23 cellular contexts compared by ENCODE assay signal in genomic region chr17:71699907-71700306, GRCh38.
"Had no signal": no experiment of that assay in that cellular context is flagged by ENCODE, and none has a peak within 500 bp of the region (broad histone marks: within the 10 kb centered on the region; RNA-seq: fewer than 3 reads in every experiment).

No MANE protein-coding gene starts in this region.

- H3K4me1 Mint-ChIP-seq: activated naive CD4-positive, alpha-beta T cell treated with anti-CD3 and anti-CD28 coated beads, Interleukin-2, amount 50 U/mL, for 24 hours; central memory CD8-positive, alpha-beta T cell; T-helper 17 cell; WTC11 had no signal

- H3K27ac Mint-ChIP-seq: activated CD8-positive, alpha-beta T cell treated with anti-CD3 and anti-CD28 coated beads, Interleukin-2, amount 10 ng/mL, durations not matched to agents 7 days and 5 days; activated naive CD4-positive, alpha-beta T cell treated with anti-CD3 and anti-CD28 coated beads, Interleukin-2, amount 50 U/mL, for 24 hours; T-helper 17 cell; WTC11 had no signal

- H3K36me3 Mint-ChIP-seq: activated naive CD4-positive, alpha-beta T cell treated with anti-CD3 and anti-CD28 coated beads, Interleukin-2, amount 50 U/mL, for 24 hours had no signal

- H3K4me3 Mint-ChIP-seq: activated CD8-positive, alpha-beta T cell treated with anti-CD3 and anti-CD28 coated beads, Interleukin-2, amount 10 ng/mL, durations not matched to agents 7 days and 5 days; activated naive CD4-positive, alpha-beta T cell treated with anti-CD3 and anti-CD28 coated beads, Interleukin-2, amount 50 U/mL, for 24 hours; central memory CD8-positive, alpha-beta T cell; T-helper 17 cell; WTC11 had no signal

- H3K36me3 ChIP-seq: ascending aorta had no signal

- DNase-seq: activated CD4-positive, alpha-beta T cell treated with anti-CD3 and anti-CD28 coated beads for 48 hours; activated CD4-positive, alpha-beta T cell treated with anti-CD3 and anti-CD28 coated beads, Interleukin-2, amount 50 U/mL, for 4 hours; activated CD4-positive, CD25-positive, alpha-beta regulatory T cell treated with anti-CD3 and anti-CD28 coated beads, Interleukin-2, amount 50 U/mL, for 72 hours; activated CD8-positive, alpha-beta memory T cell treated with anti-CD3 and anti-CD28 coated beads, Interleukin-2, amount 50 U/mL, for 48 hours; activated CD8-positive, alpha-beta T cell treated with anti-CD3 and anti-CD28 coated beads, Interleukin-2, amount 10 ng/mL, durations not matched to agents 7 days and 5 days; activated T-cell treated with anti-CD3 and anti-CD28 coated beads, Interleukin-2, amount 50 U/mL, for 1 hour; amniotic stem cell; body of pancreas; Karpas-422; MM.1S; NCI-H1105 treated with DMSO at 0.1 percent for 48 hours; NCI-H1436 treated with DMSO at 0.1 percent for 48 hours; NCI-H187; NCI-H446; NCI-H526; NCI-H82; SIG-M5; T-helper 17 cell; T-helper 9 cell had no signal

- ATAC-seq: activated CD8-positive, alpha-beta T cell treated with anti-CD3 and anti-CD28 coated beads, Interleukin-2, amount 10 ng/mL, durations not matched to agents 7 days and 5 days; body of pancreas; T-helper 17 cell; WTC11 had no signal

- H3K27me3 Mint-ChIP-seq: activated naive CD4-positive, alpha-beta T cell treated with anti-CD3 and anti-CD28 coated beads, Interleukin-2, amount 50 U/mL, for 24 hours; central memory CD8-positive, alpha-beta T cell; T-helper 17 cell had no signal

- H3K4me1 ChIP-seq: ascending aorta, body of pancreas had no signal

- H3K9me3 ChIP-seq: ascending aorta, body of pancreas had no signal

- H3K4me3 ChIP-seq: ascending aorta, body of pancreas had no signal
